Comparison of ENCODE assay signal across 10 cellular contexts in genomic region chr1:2257245-2257627, GRCh38. TPM values are rescaled to one million over a fixed set of nuclear protein-coding genes. Genes with fewer than 3 reads are reported as not detected.
DNase-seq lines count a peak whose midpoint lies in the region; ATAC-seq and TF ChIP-seq lines count a peak whose summit lies in the region.
"Had no signal": no experiment of that assay in that cellular context is flagged by ENCODE, and none has a peak within 500 bp of the region (broad histone marks: within the 10 kb centered on the region; RNA-seq: fewer than 3 reads in every experiment).

No MANE protein-coding gene starts in this region.

- H3K36me3 Mint-ChIP-seq in IgD-negative memory B cell (peaks cover 3% of the 10 kb centered on the region), endothelial cell (ENCODE audit: low read depth, unreplicated experiment) (peaks cover 22% of the 10 kb centered on the region), nephron progenitor cell (ENCODE audit: low read depth) (peaks cover 29% of the 10 kb centered on the region)

- H2AFZ ChIP-seq in ACC112 (ENCODE audit: low read length, unreplicated experiment), result no peak overlapping the region

- H3K79me2 ChIP-seq in ACC112 (ENCODE audit: control insufficient read depth, insufficient read depth, low read length, unreplicated experiment), result peaks cover 95% of the 10 kb centered on the region

- H3K36me3 ChIP-seq in ACC112 (ENCODE audit: insufficient read depth, low read length), result peaks cover 30% of the 10 kb centered on the region; the same call in 1 of the 2 replicates

- H3K4me1 ChIP-seq in ACC112 (ENCODE audit: control insufficient read depth, insufficient read depth, low read length, unreplicated experiment), result peaks cover 19% of the 10 kb centered on the region

- H3K27ac Mint-ChIP-seq in IgD-negative memory B cell (no peak overlapping the region), endothelial cell (ENCODE audit: unreplicated experiment) (no peak overlapping the region), nephron progenitor cell (peak overlapping the region; percentile 31)

- peak overlapping the region; percentile 92 for H3K27ac ChIP-seq in ACC112 (ENCODE audit: low read depth, low read length)

- TF ChIP-seq CTCF in endothelial cell (IDR thresholded peaks at IDR 0.05; ENCODE audit: unreplicated experiment) (no peak), nephron progenitor cell (IDR thresholded peaks at IDR 0.05) (no peak)

- H3K27me3 ChIP-seq in ACC112 (ENCODE audit: insufficient read depth, low read length), result no peaks in the 10 kb centered on the region

- H3K4me1 Mint-ChIP-seq in IgD-negative memory B cell (peaks cover 27 to 48% (median 31%) of the 10 kb centered on the region in 3 donors), endothelial cell (ENCODE audit: unreplicated experiment) (peaks cover 27% of the 10 kb centered on the region), nephron progenitor cell (peaks cover 45% of the 10 kb centered on the region)

- peak overlapping the region in 3 of 4 donors; percentile 30 to 61 (median 30) for H3K4me3 Mint-ChIP-seq in IgD-negative memory B cell
- H3K4me3 Mint-ChIP-seq in endothelial cell (ENCODE audit: unreplicated experiment), result peak overlapping the region; percentile 42
- H3K4me3 Mint-ChIP-seq in nephron progenitor cell, result no peak overlapping the region

- ATAC-seq in HG03442 (IDR thresholded peaks at IDR 0.05; ENCODE audit: unreplicated experiment) (no peak), GM21423 (IDR thresholded peaks at IDR 0.05; ENCODE audit: unreplicated experiment) (no peak), GM21515 (IDR thresholded peaks at IDR 0.05; ENCODE audit: unreplicated experiment) (no peak), GM21526 (IDR thresholded peaks at IDR 0.05; ENCODE audit: low FRiP score, unreplicated experiment) (no peak)

- H3K27me3 Mint-ChIP-seq in IgD-negative memory B cell (no peaks in the 10 kb centered on the region), endothelial cell (ENCODE audit: unreplicated experiment) (peaks cover 23% of the 10 kb centered on the region), nephron progenitor cell (ENCODE audit: low read depth, poor library complexity) (peaks cover 5% of the 10 kb centered on the region)

- H3K4me3 ChIP-seq in ACC112 (ENCODE audit: low read depth, low read length), result 0 out of 2 replicates have a peak overlapping the region, but pooled peaks have one; percentile 21

- DNase-seq in endothelial cell (ENCODE audit: low spot score) (no peak), nephron progenitor cell (no peak)
- DNase-seq: activated CD4-positive, CD25-positive, alpha-beta regulatory T cell treated with anti-CD3 and anti-CD28 coated beads, Interleukin-2, amount 50 U/mL, for 72 hours; stimulated activated CD4-positive, alpha-beta T cell treated with anti-CD3 and anti-CD28 coated beads, Interleukin-4, amount 100 ng/mL, for 24 hours had no signal

- H3K9me3 Mint-ChIP-seq in IgD-negative memory B cell, result peaks cover 0 to 1% (median 1%) of the 10 kb centered on the region in 3 donors
- no peaks in the 10 kb centered on the region for H3K9me3 Mint-ChIP-seq in endothelial cell (ENCODE audit: unreplicated experiment)
- peaks cover 4% of the 10 kb centered on the region for H3K9me3 Mint-ChIP-seq in nephron progenitor cell

RNA-seq across cellular contexts. Expression of gene SKI, which starts 29.1 kb away (rescaled TPM):
- polyA plus RNA-seq in IgD-negative memory B cell, result 0.78 TPM
- 73.3 TPM for total RNA-seq in endothelial cell (ENCODE audit: unreplicated experiment)
